8 cellular contexts compared by ENCODE assay signal in the genomic region with DNA sequence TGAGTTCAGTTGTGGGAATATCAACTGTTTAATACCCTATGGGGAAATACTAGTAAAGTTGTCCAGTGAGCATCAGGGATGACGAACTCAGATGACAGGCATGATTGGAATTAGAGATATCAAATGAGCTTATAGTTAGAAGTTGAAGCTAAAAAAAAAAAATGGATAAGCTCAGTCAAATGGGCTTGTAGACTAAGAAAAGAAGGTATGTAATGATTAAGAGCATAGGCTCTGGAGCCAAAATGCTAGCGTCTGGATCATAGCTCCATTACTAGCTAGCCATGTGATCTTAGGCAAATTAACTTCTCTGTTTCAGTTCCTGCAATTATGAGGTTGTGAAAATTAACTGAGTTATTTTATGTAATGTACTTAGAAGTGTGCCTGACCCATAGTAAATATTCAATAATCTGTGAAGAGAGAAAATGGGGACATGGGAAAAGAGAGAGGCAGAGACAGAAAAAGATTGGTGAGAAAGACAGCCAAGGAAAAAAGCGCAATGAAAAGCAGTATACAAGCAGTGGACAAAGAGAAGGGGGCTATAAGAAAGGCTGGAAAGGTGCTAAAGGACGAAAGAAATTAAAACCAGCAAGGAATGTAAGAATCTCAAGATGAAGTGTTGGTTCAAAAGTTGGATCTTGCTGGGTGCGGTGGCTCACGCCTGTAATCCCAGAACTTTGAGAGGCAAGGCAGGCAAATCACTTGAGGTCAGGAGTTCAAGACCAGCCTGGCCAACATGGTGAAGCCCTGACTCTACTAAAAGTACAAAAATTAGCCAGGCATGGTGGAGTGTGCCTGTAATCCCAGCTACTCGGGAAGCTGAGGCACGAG.
DNase-seq lines count a peak whose midpoint lies in the region; ATAC-seq and TF ChIP-seq lines count a peak whose summit lies in the region.

No MANE protein-coding gene starts in this region.

- peak; percentile 98 for DNase-seq in ELR (ENCODE audit: low read depth)
- peak; percentile 42 for DNase-seq in HPDE6-E6E7 (ENCODE audit: extremely low spot score)
- DNase-seq in amniotic epithelial cell (ENCODE audit: low read depth), result peak; percentile 96
- DNase-seq in smooth muscle cell (lab: John Stamatoyannopoulos, UW; ENCODE audit: unreplicated experiment), result no peak
- no peak for DNase-seq in medulla oblongata (ENCODE audit: extremely low spot score)
- no peak for DNase-seq in cortex of kidney (lab: John Stamatoyannopoulos, UW)
- no peak for DNase-seq in superior temporal gyrus (ENCODE audit: extremely low spot score)

- H3F3A ChIP-seq in smooth muscle cell (ENCODE audit: low read depth), result no peaks in the 10 kb centered on the region

- H3K36me3 ChIP-seq in smooth muscle cell (ENCODE audit: low read depth), result no peaks in the 10 kb centered on the region

- peak overlapping the region; percentile 48 for H3K9ac ChIP-seq in smooth muscle cell (ENCODE audit: low read depth)

- H3K27ac ChIP-seq in smooth muscle cell (ENCODE audit: low read depth), result peak overlapping the region; percentile 90

- peak overlapping the region; percentile 46 for H2AFZ ChIP-seq in smooth muscle cell (ENCODE audit: low read depth)

- TF ChIP-seq CTCF in smooth muscle cell (IDR thresholded peaks at IDR 0.05; ENCODE audit: borderline replicate concordance, insufficient read depth, poor library complexity, severe bottlenecking), result no peak

- no peaks in the 10 kb centered on the region for H3K9me3 ChIP-seq in smooth muscle cell (replicated peaks; ENCODE audit: low read depth)

- H3K79me2 ChIP-seq in smooth muscle cell (ENCODE audit: low read depth), result no peaks in the 10 kb centered on the region

- no peaks in the 10 kb centered on the region for H3K27me3 ChIP-seq in smooth muscle cell (ENCODE audit: low read depth)

- peak; percentile 49 for ATAC-seq in GM21423 (IDR thresholded peaks at IDR 0.05; ENCODE audit: unreplicated experiment)

- peaks cover 3% of the 10 kb centered on the region for H3K4me1 ChIP-seq in smooth muscle cell (ENCODE audit: low read depth)

- no peak overlapping the region for H3K4me3 ChIP-seq in smooth muscle cell

- H3K4me2 ChIP-seq in smooth muscle cell, result peak overlapping the region; percentile 75

- no peaks in the 10 kb centered on the region for H4K20me1 ChIP-seq in smooth muscle cell (ENCODE audit: low read depth)

- WGBS in smooth muscle cell (ENCODE audit: low lambda C conversion rate), result 77% methylated on average over 8 of the region's 8 CpGs

Comparison
In these comparisons a context has a peak if more than half of its experiments do, and no peak if none do; other contexts are left out.
1. DNase-seq: peak in ELR (single experiment), HPDE6-E6E7 (single experiment) and amniotic epithelial cell (single experiment); none in smooth muscle cell (single experiment), medulla oblongata (single experiment), cortex of kidney (single experiment) and superior temporal gyrus (single experiment).